ENCODE assay signal across 16 cellular contexts in genomic region chr3:86948840-86949239, GRCh38. TPM values are rescaled to one million over a fixed set of nuclear protein-coding genes. Genes with fewer than 3 reads are reported as not detected.
DNase-seq lines count a peak whose midpoint lies in the region; ATAC-seq and TF ChIP-seq lines count a peak whose summit lies in the region.
"Had no signal": no experiment of that assay in that cellular context is flagged by ENCODE, and none has a peak within 500 bp of the region (broad histone marks: within the 10 kb centered on the region; RNA-seq: fewer than 3 reads in every experiment).

No MANE protein-coding gene starts in this region.

- no peak overlapping the region for H3K4me2 ChIP-seq in fibroblast of lung (ENCODE audit: extremely low read depth, insufficient read depth, low read length)

- H3K27ac ChIP-seq in SK-N-MC (peak overlapping the region; percentile 72), fibroblast of lung (ENCODE audit: insufficient read depth, low read length) (no peak overlapping the region), right atrium auricular region (no peak overlapping the region)
- H3K27ac ChIP-seq: lower lobe of right lung had no signal

- H3K27me3 Mint-ChIP-seq in T-helper 2 cell treated with Interferon-gamma antibody and Interleukin-4, amounts not matched to agents 5 μg/mL and 100 μg/mL, for 36 hours (ENCODE audit: low read depth) = no peaks in the 10 kb centered on the region
- H3K27me3 Mint-ChIP-seq: CD4-positive, CD25-positive, alpha-beta regulatory T cell; T-helper 17 cell had no signal

- no peaks in the 10 kb centered on the region for H4K20me1 ChIP-seq in fibroblast of lung (ENCODE audit: control insufficient read depth, extremely low read depth, insufficient read depth, low read length)

- no peak overlapping the region for H3K4me3 Mint-ChIP-seq in T-helper 2 cell treated with Interferon-gamma antibody and Interleukin-4, amounts not matched to agents 5 μg/mL and 100 μg/mL, for 36 hours
- H3K4me3 Mint-ChIP-seq: CD4-positive, CD25-positive, alpha-beta regulatory T cell; natural killer cell; T-helper 17 cell had no signal

- no peaks in the 10 kb centered on the region for H3K9me3 ChIP-seq in SK-N-MC (ENCODE audit: low read depth, low read length)
- no peaks in the 10 kb centered on the region for H3K9me3 ChIP-seq in fibroblast of lung (ENCODE audit: control insufficient read depth, insufficient read depth, low read depth, low read length)
- no peaks in the 10 kb centered on the region for H3K9me3 ChIP-seq in right atrium auricular region
- H3K9me3 ChIP-seq: lower lobe of right lung had no signal

- TF ChIP-seq CTCF in fibroblast of lung (conservative IDR thresholded peaks at IDR 0.05 in 1 of 2, IDR thresholded peaks at IDR 0.05 in 1 of 2; ENCODE audit: low read depth in 1 of 2, low read length in 2 of 2) (no peak), right atrium auricular region (IDR thresholded peaks at IDR 0.05) (no peak)

- no peaks in the 10 kb centered on the region for H3K9me3 Mint-ChIP-seq in T-helper 2 cell treated with Interferon-gamma antibody and Interleukin-4, amounts not matched to agents 5 μg/mL and 100 μg/mL, for 36 hours

- H3K27ac Mint-ChIP-seq in T-helper 2 cell treated with Interferon-gamma antibody and Interleukin-4, amounts not matched to agents 5 μg/mL and 100 μg/mL, for 36 hours = no peak overlapping the region
- H3K27ac Mint-ChIP-seq: CD4-positive, CD25-positive, alpha-beta regulatory T cell; natural killer cell; T-helper 17 cell had no signal

- H3K4me1 Mint-ChIP-seq in T-helper 2 cell treated with Interferon-gamma antibody and Interleukin-4, amounts not matched to agents 5 μg/mL and 100 μg/mL, for 36 hours (ENCODE audit: low read depth) = no peaks in the 10 kb centered on the region
- H3K4me1 Mint-ChIP-seq: CD4-positive, CD25-positive, alpha-beta regulatory T cell; natural killer cell; T-helper 17 cell had no signal

- H3K36me3 ChIP-seq in SK-N-MC (ENCODE audit: insufficient read depth, low read length) (no peaks in the 10 kb centered on the region), fibroblast of lung (ENCODE audit: control insufficient read depth, insufficient read depth, low read length) (peaks cover 6% of the 10 kb centered on the region), right atrium auricular region (no peaks in the 10 kb centered on the region)
- H3K36me3 ChIP-seq: lower lobe of right lung had no signal

- intact Hi-C loops in sciatic nerve (cut with DNase I) = no loop called here

- H3K4me1 ChIP-seq in fibroblast of lung (ENCODE audit: control insufficient read depth, extremely low read depth, insufficient read depth, low read length) = peaks cover 14% of the 10 kb centered on the region
- H3K4me1 ChIP-seq in right atrium auricular region = no peaks in the 10 kb centered on the region
- H3K4me1 ChIP-seq: lower lobe of right lung had no signal

- H3K79me2 ChIP-seq in fibroblast of lung (ENCODE audit: control insufficient read depth, insufficient read depth, low read length) = peaks cover 45% of the 10 kb centered on the region

- no peak overlapping the region for H3K9ac ChIP-seq in SK-N-MC (ENCODE audit: insufficient read length)
- H3K9ac ChIP-seq in fibroblast of lung (ENCODE audit: insufficient read depth, low read length) = no peak overlapping the region

- H3K4me3 ChIP-seq in SK-N-MC (0 out of 2 replicates have a peak overlapping the region, but pooled peaks have one; percentile 15), fibroblast of lung (replicated peaks in 1 of 4; ENCODE audit: control extremely low read depth in 1 of 4, insufficient read depth in 1 of 4, low read depth in 3 of 4, low read length in 4 of 4) (no peak overlapping the region), right atrium auricular region (no peak overlapping the region)
- H3K4me3 ChIP-seq: lower lobe of right lung had no signal

- DNase-seq in GM04504 (ENCODE audit: low read depth) = peak; percentile 86
- DNase-seq in SK-N-MC (ENCODE audit: low read depth, low spot score) = no peak
- DNase-seq in fibroblast of lung (ENCODE audit: low read depth in 2 of 2) = peak; percentile 84 to 87
- no peak for DNase-seq in sciatic nerve (ENCODE audit: low spot score)
- DNase-seq in activated CD4-positive, alpha-beta T cell treated with anti-CD3 and anti-CD28 coated beads, Interleukin-2, amount 50 U/mL, for 4 hours = no peak
- DNase-seq in T-helper 2 cell treated with Interferon-gamma antibody and Interleukin-4, amounts not matched to agents 5 μg/mL and 100 μg/mL, for 36 hours (ENCODE audit: low spot score) = no peak
- DNase-seq in right atrium auricular region (ENCODE audit: low spot score) = no peak
- DNase-seq: activated effector memory CD4-positive, alpha-beta T cell treated with Interleukin-2 at 50 U/mL for 16 hours; CD4-positive, CD25-positive, alpha-beta regulatory T cell; H7; lower lobe of right lung; MM.1S; natural killer cell; NCI-H2107; stimulated activated CD4-positive, alpha-beta T cell treated with anti-CD3 and anti-CD28 coated beads, Interleukin-1b, Interleukin-23, amount 100 ng/mL, for 48 hours; T-helper 17 cell had no signal

- H3K27me3 ChIP-seq in fibroblast of lung (ENCODE audit: control insufficient read depth, insufficient read depth, low read length) (no peaks in the 10 kb centered on the region), right atrium auricular region (no peaks in the 10 kb centered on the region)

- no peak overlapping the region for H2AFZ ChIP-seq in fibroblast of lung (ENCODE audit: low read length)

- no peaks in the 10 kb centered on the region for H3K36me3 Mint-ChIP-seq in T-helper 2 cell treated with Interferon-gamma antibody and Interleukin-4, amounts not matched to agents 5 μg/mL and 100 μg/mL, for 36 hours (ENCODE audit: low read depth)
- H3K36me3 Mint-ChIP-seq: CD4-positive, CD25-positive, alpha-beta regulatory T cell; natural killer cell had no signal

- ATAC-seq in sciatic nerve = peak; percentile 75
- ATAC-seq: lower lobe of right lung, natural killer cell, T-helper 17 cell had no signal

RNA-seq across cellular contexts. Expression of gene VGLL3, which starts 42.1 kb away (rescaled TPM):
- 41.1 and 53.7 TPM in 2 replicates for total RNA-seq in fibroblast of lung
- 41.8 and 222 TPM in 2 replicates for polyA plus RNA-seq in fibroblast of lung
- polyA plus RNA-seq in fibroblast of lung (2012) = 20.8 and 139 TPM in 2 replicates
- 434 and 1,829 TPM in 2 replicates for polyA minus RNA-seq in fibroblast of lung (ENCODE audit: low replicate concordance)
- total RNA-seq in sciatic nerve = 130 TPM
- total RNA-seq in right atrium auricular region = 10 to 100 TPM; 13.0 to 32.4 TPM
- total RNA-seq: natural killer cell had no signal
- polyA plus RNA-seq: CD4-positive, CD25-positive, alpha-beta regulatory T cell had no signal

Comparison
In these comparisons a context has a peak if more than half of its experiments do, and no peak if none do; other contexts are left out.
1. DNase-seq: peak in GM04504 (single experiment) and fibroblast of lung (2 of 2); none in SK-N-MC (single experiment), sciatic nerve (single experiment), activated CD4-positive, alpha-beta T cell treated with anti-CD3 and anti-CD28 coated beads, Interleukin-2, amount 50 U/mL, for 4 hours (0 of 2), T-helper 2 cell treated with Interferon-gamma antibody and Interleukin-4, amounts not matched to agents 5 μg/mL and 100 μg/mL, for 36 hours (single experiment) and right atrium auricular region (single experiment).